ENCODE assay signal across 1 cellular context in the genomic region with DNA sequence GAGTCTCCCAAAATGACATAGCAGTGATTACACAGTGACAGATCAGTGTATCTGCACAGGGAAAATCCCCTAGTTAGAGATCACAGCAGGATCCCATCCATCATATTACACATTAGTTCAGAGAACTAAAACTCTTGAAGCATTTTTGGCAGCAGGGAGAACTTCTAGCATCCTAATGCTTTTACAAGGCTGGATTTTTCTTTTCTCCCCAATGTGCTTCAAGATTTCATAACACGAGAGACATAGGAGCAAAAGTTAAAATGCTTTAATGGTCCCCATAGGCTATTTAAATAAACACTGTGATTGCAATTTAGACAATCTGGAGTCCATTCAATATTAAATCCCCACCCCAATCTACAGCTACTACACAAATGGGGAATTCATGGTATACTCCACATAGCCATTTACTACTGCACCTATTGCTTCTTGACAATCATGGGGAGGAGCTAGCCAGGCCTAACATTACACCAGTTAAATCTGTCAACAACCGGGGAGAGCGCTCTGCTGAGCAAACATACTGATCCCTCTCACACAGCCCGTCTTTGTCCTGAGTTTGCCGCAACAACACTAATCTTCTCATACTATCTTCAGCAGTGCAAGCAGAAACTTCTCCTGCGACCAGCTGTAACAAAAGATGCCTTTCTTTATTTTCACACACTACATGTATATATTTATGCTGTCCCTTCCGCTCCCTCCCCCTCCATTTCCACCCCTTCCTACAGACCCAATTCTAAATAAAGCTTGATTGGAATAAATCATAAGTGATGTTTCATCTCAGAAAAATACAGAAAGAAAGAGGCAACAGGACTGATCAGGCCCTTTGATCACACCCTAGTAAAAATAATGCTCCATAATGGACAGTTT.
TF ChIP-seq lines count a peak whose summit lies in the region.

No MANE protein-coding gene starts in this region.

TF ChIP-seq in HepG2, 621 proteins besides CTCF, POLR2A, EP300 and RAD21 (continued from another document and continues in another):
- TF ChIP-seq ZBED4 (CRISPR knock-in tag; IDR thresholded peaks at IDR 0.05; ENCODE audit: borderline replicate concordance) (no peak), ZNF414 (CRISPR knock-in tag; IDR thresholded peaks at IDR 0.05) (peak; percentile 77; the same call in 1 of the 2 replicates), DNMT3B (CRISPR knock-in tag; conservative IDR thresholded peaks at IDR 0.05) (0 out of 2 replicates have a peak, but pooled peaks have one; percentile 72), MYC (CRISPR knock-in tag; IDR thresholded peaks at IDR 0.05; ENCODE audit: borderline replicate concordance) (no peak), ZNF232 (CRISPR knock-in tag; IDR thresholded peaks at IDR 0.05; ENCODE audit: borderline replicate concordance) (no peak), ZNF839 (CRISPR knock-in tag; IDR thresholded peaks at IDR 0.05; ENCODE audit: borderline replicate concordance) (no peak), ZSCAN12 (CRISPR knock-in tag; IDR thresholded peaks at IDR 0.05) (no peak), ZSCAN5A (CRISPR knock-in tag; IDR thresholded peaks at IDR 0.05; ENCODE audit: borderline replicate concordance) (peak; percentile 92), ZNF891 (CRISPR knock-in tag; IDR thresholded peaks at IDR 0.05) (no peak), CHD2 (IDR thresholded peaks at IDR 0.05; ENCODE audit: low read depth, low read length) (no peak), KAT8 (CRISPR knock-in tag; IDR thresholded peaks at IDR 0.05) (peak; percentile 80), PHF5A (CRISPR knock-in tag; IDR thresholded peaks at IDR 0.05; ENCODE audit: low read depth, unreplicated experiment) (no peak), ZNF124 (CRISPR knock-in tag; IDR thresholded peaks at IDR 0.05) (peak; percentile 80; the same call in 1 of the 2 replicates), CEBPB (IDR thresholded peaks at IDR 0.05; ENCODE audit: borderline replicate concordance, low read depth, low read length) (peak; percentile 53; the same call in 1 of the 2 replicates), ZBTB49 (CRISPR knock-in tag; IDR thresholded peaks at IDR 0.05; ENCODE audit: borderline replicate concordance) (no peak), GTF2F1 (IDR thresholded peaks at IDR 0.05; ENCODE audit: low read length) (no peak), RXRB (CRISPR knock-in tag; IDR thresholded peaks at IDR 0.05; ENCODE audit: borderline replicate concordance) (peak; percentile 84), ZSCAN31 (CRISPR knock-in tag; IDR thresholded peaks at IDR 0.05; ENCODE audit: low read depth) (no peak; the same call in 1 of the 2 replicates), BRF2 (CRISPR knock-in tag; IDR thresholded peaks at IDR 0.05) (0 out of 2 replicates have a peak, but pooled peaks have one; percentile 43), ZNF30 (CRISPR knock-in tag; IDR thresholded peaks at IDR 0.05) (no peak), NFYC (CRISPR knock-in tag; IDR thresholded peaks at IDR 0.05) (no peak; the same call in 1 of the 2 replicates), TERF1 (CRISPR knock-in tag; IDR thresholded peaks at IDR 0.05) (no peak), ELK4 (CRISPR knock-in tag; IDR thresholded peaks at IDR 0.05; ENCODE audit: borderline replicate concordance) (no peak), ZFP90 (CRISPR knock-in tag; IDR thresholded peaks at IDR 0.05; ENCODE audit: borderline replicate concordance) (no peak), NFYB (CRISPR knock-in tag; IDR thresholded peaks at IDR 0.05) (no peak), HOXA9 (CRISPR knock-in tag; IDR thresholded peaks at IDR 0.05; ENCODE audit: borderline replicate concordance) (no peak), AGO2 (optimal IDR thresholded peaks at IDR 0.05; ENCODE audit: low read depth, low read length) (no peak), ZNF160 (CRISPR knock-in tag; IDR thresholded peaks at IDR 0.05) (no peak), FIP1L1 (IDR thresholded peaks at IDR 0.05; ENCODE audit: borderline replicate concordance, insufficient read depth, low read depth, low read length) (no peak)
- TF ChIP-seq, protein P1, sequence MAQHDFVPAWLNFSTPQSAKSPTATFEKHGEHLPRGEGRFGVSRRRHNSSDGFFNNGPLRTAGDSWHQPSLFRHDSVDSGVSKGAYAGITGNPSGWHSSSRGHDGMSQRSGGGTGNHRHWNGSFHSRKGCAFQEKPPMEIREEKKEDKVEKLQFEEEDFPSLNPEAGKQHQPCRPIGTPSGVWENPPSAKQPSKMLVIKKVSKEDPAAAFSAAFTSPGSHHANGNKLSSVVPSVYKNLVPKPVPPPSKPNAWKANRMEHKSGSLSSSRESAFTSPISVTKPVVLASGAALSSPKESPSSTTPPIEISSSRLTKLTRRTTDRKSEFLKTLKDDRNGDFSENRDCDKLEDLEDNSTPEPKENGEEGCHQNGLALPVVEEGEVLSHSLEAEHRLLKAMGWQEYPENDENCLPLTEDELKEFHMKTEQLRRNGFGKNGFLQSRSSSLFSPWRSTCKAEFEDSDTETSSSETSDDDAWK (CRISPR knock-in tag; IDR thresholded peaks at IDR 0.05): no peak
- TF ChIP-seq, protein P2, sequence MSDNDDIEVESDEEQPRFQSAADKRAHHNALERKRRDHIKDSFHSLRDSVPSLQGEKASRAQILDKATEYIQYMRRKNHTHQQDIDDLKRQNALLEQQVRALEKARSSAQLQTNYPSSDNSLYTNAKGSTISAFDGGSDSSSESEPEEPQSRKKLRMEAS (IDR thresholded peaks at IDR 0.05): peak; percentile 64
- TF ChIP-seq, protein P3, sequence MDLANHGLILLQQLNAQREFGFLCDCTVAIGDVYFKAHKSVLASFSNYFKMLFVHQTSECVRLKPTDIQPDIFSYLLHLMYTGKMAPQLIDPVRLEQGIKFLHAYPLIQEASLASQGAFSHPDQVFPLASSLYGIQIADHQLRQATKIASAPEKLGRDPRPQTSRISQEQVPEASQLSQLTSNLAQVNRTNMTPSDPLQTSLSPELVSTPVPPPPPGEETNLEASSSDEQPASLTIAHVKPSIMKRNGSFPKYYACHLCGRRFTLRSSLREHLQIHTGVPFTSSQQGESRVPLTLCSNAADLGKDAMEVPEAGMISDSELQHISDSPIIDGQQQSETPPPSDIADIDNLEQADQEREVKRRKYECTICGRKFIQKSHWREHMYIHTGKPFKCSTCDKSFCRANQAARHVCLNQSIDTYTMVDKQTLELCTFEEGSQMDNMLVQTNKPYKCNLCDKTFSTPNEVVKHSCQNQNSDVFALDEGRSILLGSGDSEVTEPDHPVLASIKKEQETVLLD (CRISPR knock-in tag; IDR thresholded peaks at IDR 0.05; ENCODE audit: low read depth): no peak
- TF ChIP-seq, protein P4, sequence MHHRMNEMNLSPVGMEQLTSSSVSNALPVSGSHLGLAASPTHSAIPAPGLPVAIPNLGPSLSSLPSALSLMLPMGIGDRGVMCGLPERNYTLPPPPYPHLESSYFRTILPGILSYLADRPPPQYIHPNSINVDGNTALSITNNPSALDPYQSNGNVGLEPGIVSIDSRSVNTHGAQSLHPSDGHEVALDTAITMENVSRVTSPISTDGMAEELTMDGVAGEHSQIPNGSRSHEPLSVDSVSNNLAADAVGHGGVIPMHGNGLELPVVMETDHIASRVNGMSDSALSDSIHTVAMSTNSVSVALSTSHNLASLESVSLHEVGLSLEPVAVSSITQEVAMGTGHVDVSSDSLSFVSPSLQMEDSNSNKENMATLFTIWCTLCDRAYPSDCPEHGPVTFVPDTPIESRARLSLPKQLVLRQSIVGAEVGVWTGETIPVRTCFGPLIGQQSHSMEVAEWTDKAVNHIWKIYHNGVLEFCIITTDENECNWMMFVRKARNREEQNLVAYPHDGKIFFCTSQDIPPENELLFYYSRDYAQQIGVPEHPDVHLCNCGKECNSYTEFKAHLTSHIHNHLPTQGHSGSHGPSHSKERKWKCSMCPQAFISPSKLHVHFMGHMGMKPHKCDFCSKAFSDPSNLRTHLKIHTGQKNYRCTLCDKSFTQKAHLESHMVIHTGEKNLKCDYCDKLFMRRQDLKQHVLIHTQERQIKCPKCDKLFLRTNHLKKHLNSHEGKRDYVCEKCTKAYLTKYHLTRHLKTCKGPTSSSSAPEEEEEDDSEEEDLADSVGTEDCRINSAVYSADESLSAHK (CRISPR knock-in tag; IDR thresholded peaks at IDR 0.05; ENCODE audit: borderline replicate concordance): no peak
- TF ChIP-seq, protein P5, sequence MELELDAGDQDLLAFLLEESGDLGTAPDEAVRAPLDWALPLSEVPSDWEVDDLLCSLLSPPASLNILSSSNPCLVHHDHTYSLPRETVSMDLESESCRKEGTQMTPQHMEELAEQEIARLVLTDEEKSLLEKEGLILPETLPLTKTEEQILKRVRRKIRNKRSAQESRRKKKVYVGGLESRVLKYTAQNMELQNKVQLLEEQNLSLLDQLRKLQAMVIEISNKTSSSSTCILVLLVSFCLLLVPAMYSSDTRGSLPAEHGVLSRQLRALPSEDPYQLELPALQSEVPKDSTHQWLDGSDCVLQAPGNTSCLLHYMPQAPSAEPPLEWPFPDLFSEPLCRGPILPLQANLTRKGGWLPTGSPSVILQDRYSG (CRISPR knock-in tag; IDR thresholded peaks at IDR 0.05): no peak
